Comparison of ENCODE assay signal across 24 cellular contexts in the genomic region with DNA sequence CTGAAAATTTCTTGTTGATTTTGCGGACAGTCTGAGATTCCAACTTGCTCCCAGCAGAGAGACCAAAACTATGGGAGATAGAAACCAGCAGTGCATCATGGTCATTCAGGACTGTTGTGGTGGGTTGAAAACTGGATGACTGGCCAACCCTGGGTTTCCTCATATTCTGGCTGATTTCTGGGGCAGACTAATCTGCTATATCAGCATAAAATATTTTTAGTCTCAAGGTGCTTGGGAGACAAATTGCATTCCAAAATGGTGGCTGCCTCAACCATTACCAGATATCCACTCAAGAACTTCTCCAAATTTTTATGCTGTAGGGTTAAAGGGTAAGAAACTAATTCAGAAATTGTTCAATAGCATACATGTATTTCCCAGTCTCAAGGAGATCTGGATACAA.
DNase-seq lines count a peak whose midpoint lies in the region; ATAC-seq, FAIRE-seq and TF ChIP-seq lines count a peak whose summit lies in the region.
"Had no signal": no experiment of that assay in that cellular context is flagged by ENCODE, and none has a peak within 500 bp of the region (broad histone marks: within the 10 kb centered on the region; RNA-seq: fewer than 3 reads in every experiment).

No MANE protein-coding gene starts in this region.

- TF ChIP-seq RAD21 in A549 (conservative IDR thresholded peaks at IDR 0.05 in 1 of 2, IDR thresholded peaks at IDR 0.05 in 1 of 2) (no peak), K562 (CRISPR knock-in tag; conservative IDR thresholded peaks at IDR 0.05 in 1 of 2, IDR thresholded peaks at IDR 0.05 in 1 of 2) (no peak)

- FAIRE-seq in A549 (lab: Jason Lieb, UNC) (no peak), D721Med (lab: Jason Lieb, UNC) (peak; percentile 58), K562 (lab: Jason Lieb, UNC) (no peak)
- FAIRE-seq: GM12878, GM12892, GM18507 had no signal

- H4K20me1 ChIP-seq in K562 (replicated peaks; ENCODE audit: control insufficient read depth, insufficient read depth, low read length) = no peaks in the 10 kb centered on the region
- H4K20me1 ChIP-seq: BLaER1 treated with 17β-estradiol and CSF1 and Interleukin-3, amounts not matched to agents 10 nM and 100 nM had no signal

- in situ Hi-C loops in K562 (cut with MboI) = no loop called here

- TF ChIP-seq EP300 in A549 (IDR thresholded peaks at IDR 0.05) = no peak
- TF ChIP-seq EP300 in K562 (IDR thresholded peaks at IDR 0.05; ENCODE audit: low read length) = no peak

- H2AK5ac ChIP-seq in neuronal stem cell (ENCODE audit: low read depth, low read length) = no peak overlapping the region

- no peak overlapping the region for H3K4me3 ChIP-seq in A549
- no peak overlapping the region for H3K4me3 ChIP-seq in K562
- H3K4me3 ChIP-seq in neuronal stem cell (ENCODE audit: low read length in 2 of 2) = no peak overlapping the region
- H3K4me3 ChIP-seq: BLaER1 treated with 17β-estradiol and CSF1 and Interleukin-3, amounts not matched to agents 10 nM and 100 nM; GM12878 had no signal

- H3K27ac ChIP-seq in A549 (no peak overlapping the region), K562 (ENCODE audit: extremely low read depth, low read depth, low read length) (no peak overlapping the region), neuronal stem cell (replicated peaks; ENCODE audit: low read length) (no peak overlapping the region)
- H3K27ac ChIP-seq: BLaER1 treated with 17β-estradiol and CSF1 and Interleukin-3, amounts not matched to agents 10 nM and 100 nM; C4-2B had no signal

- TF ChIP-seq POLR2A in A549 (IDR thresholded peaks at IDR 0.05; ENCODE audit: low read length) (no peak), K562 (conservative IDR thresholded peaks at IDR 0.05) (no peak)

- H3K79me1 ChIP-seq in neuronal stem cell (ENCODE audit: low read depth, low read length) = no peaks in the 10 kb centered on the region

- 92% methylated on average over 1 of the region's 1 CpG for WGBS in A549 (ENCODE audit: missing lambda C conversion rate)
- 0% methylated on average over 1 of the region's 1 CpG for WGBS in K562 (ENCODE audit: insufficient coverage, low coverage, missing lambda C conversion rate)
- no CpG with 5 or more reads among the region's 1 CpG for WGBS in neuronal stem cell (ENCODE audit: extremely low coverage in 2 of 2, insufficient read length in 2 of 2, insufficient replicate concordance in 1 of 2), 2 donors

- H3K18ac ChIP-seq in neuronal stem cell (ENCODE audit: low read length) = no peak overlapping the region

- H3K79me2 ChIP-seq in K562 (ENCODE audit: control insufficient read depth, insufficient read depth, low read length) = no peaks in the 10 kb centered on the region

- H3K23ac ChIP-seq in neuronal stem cell (ENCODE audit: low read depth, low read length, poor library complexity) = no peak overlapping the region

- no peak overlapping the region for H2BK5ac ChIP-seq in neuronal stem cell (ENCODE audit: low read length)

- H3K9me3 ChIP-seq in A549 (no peaks in the 10 kb centered on the region), K562 (replicated peaks; ENCODE audit: control insufficient read depth, insufficient read depth, low read depth, low read length) (no peaks in the 10 kb centered on the region), neuronal stem cell (replicated peaks in 1 of 2; ENCODE audit: control insufficient read depth in 2 of 2, insufficient read depth in 1 of 2, low read depth in 1 of 2, low read length in 2 of 2) (no peaks in the 10 kb centered on the region)
- H3K9me3 ChIP-seq: BLaER1 treated with 17β-estradiol and CSF1 and Interleukin-3, amounts not matched to agents 10 nM and 100 nM; Caco-2 had no signal

- H3K4me1 ChIP-seq in A549 (no peaks in the 10 kb centered on the region), K562 (replicated peaks in 1 of 2; ENCODE audit: control insufficient read depth in 2 of 2, insufficient read depth in 2 of 2, low read length in 2 of 2) (no peaks in the 10 kb centered on the region), neuronal stem cell (ENCODE audit: control insufficient read depth in 2 of 2, insufficient read depth in 1 of 2, low read depth in 1 of 2, low read length in 2 of 2) (peaks cover 0 to 3% of the 10 kb centered on the region in 2 donors)
- H3K4me1 ChIP-seq: BLaER1 treated with 17β-estradiol and CSF1 and Interleukin-3, amounts not matched to agents 10 nM and 100 nM; Caco-2 had no signal

- CTCF ChIA-PET in A549 (lab: Yijun Ruan, JAX) (no interaction called here), K562 (lab: Yijun Ruan, JAX; ENCODE audit: low intra/inter-chr PET ratio) (no interaction called here)

- H3K27me3 ChIP-seq in K562 (ENCODE audit: control insufficient read depth in 2 of 2, insufficient read depth in 2 of 2, low read length in 2 of 2) (no peaks in the 10 kb centered on the region), neuronal stem cell (ENCODE audit: control insufficient read depth in 3 of 3, insufficient read depth in 3 of 3, low read depth in 1 of 3, low read length in 3 of 3) (no peaks in the 10 kb centered on the region)
- H3K27me3 ChIP-seq: BLaER1 treated with 17β-estradiol and CSF1 and Interleukin-3, amounts not matched to agents 10 nM and 100 nM had no signal

- H3K9ac ChIP-seq in K562 (ENCODE audit: insufficient read depth in 1 of 2, low read depth in 2 of 2, low read length in 2 of 2) (no peak overlapping the region), neuronal stem cell (ENCODE audit: low read depth, low read length, poor library complexity) (no peak overlapping the region)
- H3K9ac ChIP-seq: BLaER1 treated with 17β-estradiol and CSF1 and Interleukin-3, amounts not matched to agents 10 nM and 100 nM had no signal

- H4K8ac ChIP-seq in neuronal stem cell (ENCODE audit: low read depth, low read length) = no peak overlapping the region

- no peak for DNase-seq in A549 (ENCODE audit: low read depth in 1 of 2, low spot score in 1 of 2)
- no peak for DNase-seq in D721Med (ENCODE audit: insufficient read length, low spot score)
- DNase-seq in K562 (ENCODE audit: extremely low read depth in 1 of 4, low spot score in 3 of 4) = no peak
- no peak for DNase-seq in neuronal stem cell (ENCODE audit: low spot score)
- DNase-seq in activated effector memory CD4-positive, alpha-beta T cell treated with anti-CD3 and anti-CD28 coated beads, Interleukin-2, amount 50 U/mL, for 16 hours = no peak
- DNase-seq: 8988T; AML-193; Caco-2; Calu3; CD4-positive, alpha-beta T cell; CD8-positive, alpha-beta T cell; DMS 273 treated with DMSO at 0.1 percent for 48 hours; DMS153; DMS53; DMS79; DND-41; EL; GDM1 had no signal

- H4K91ac ChIP-seq in neuronal stem cell (ENCODE audit: low read depth, low read length, poor library complexity) = no peak overlapping the region

- H3K36me3 ChIP-seq in K562 (ENCODE audit: control insufficient read depth, insufficient read depth, low read length) = no peaks in the 10 kb centered on the region
- no peaks in the 10 kb centered on the region for H3K36me3 ChIP-seq in neuronal stem cell (replicated peaks in 1 of 2; ENCODE audit: control insufficient read depth in 2 of 2, insufficient read depth in 2 of 2, low read length in 2 of 2)
- H3K36me3 ChIP-seq: BLaER1 treated with 17β-estradiol and CSF1 and Interleukin-3, amounts not matched to agents 10 nM and 100 nM had no signal

- H2BK15ac ChIP-seq in neuronal stem cell (ENCODE audit: low read length) = no peak overlapping the region

- no peak overlapping the region for H3K14ac ChIP-seq in neuronal stem cell (ENCODE audit: low read length)

- BruUV-seq in K562 (replicated peaks; lab: Mats Ljungman, UMichigan) = no TSS peak

- intact Hi-C loops in K562 (cut with micrococcal nuclease) = no loop called here

- ATAC-seq in A549 (no peak), K562 (no peak), HG02642 (IDR thresholded peaks at IDR 0.05; ENCODE audit: poor library complexity, unreplicated experiment) (no peak)
- ATAC-seq: CD8-positive, alpha-beta T cell; GM12878 had no signal

- POLR2A ChIA-PET in A549 (lab: Yijun Ruan, JAX) (no interaction called here), K562 (lab: Yijun Ruan, JAX) (no interaction called here)

- H3K4ac ChIP-seq in neuronal stem cell (ENCODE audit: low read length) = no peak overlapping the region

- TF ChIP-seq CTCF in A549 (IDR thresholded peaks at IDR 0.05) (no peak), D721Med (IDR thresholded peaks at IDR 0.05; ENCODE audit: insufficient read depth, missing control alignments) (no peak), K562 (IDR thresholded peaks at IDR 0.05 in 2 of 3, conservative IDR thresholded peaks at IDR 0.05 in 1 of 3; ENCODE audit: insufficient read depth in 2 of 3, low read depth in 1 of 3, low read length in 3 of 3) (no peak)

- H2AFZ ChIP-seq in K562 (ENCODE audit: low read depth, low read length) = no peak overlapping the region
- H2AFZ ChIP-seq in neuronal stem cell (ENCODE audit: low read length) = no peak overlapping the region

- H2BK12ac ChIP-seq in neuronal stem cell (ENCODE audit: low read length) = no peak overlapping the region

- H2BK120ac ChIP-seq in neuronal stem cell (ENCODE audit: low read depth, low read length) = no peak overlapping the region

- no peak overlapping the region for H3K4me2 ChIP-seq in A549
- H3K4me2 ChIP-seq in K562 (ENCODE audit: insufficient read depth, low read length) = no peak overlapping the region
- no peak overlapping the region for H3K4me2 ChIP-seq in neuronal stem cell (ENCODE audit: insufficient read depth, low read length, poor library complexity, severe bottlenecking)
- H3K4me2 ChIP-seq: BLaER1 treated with 17β-estradiol and CSF1 and Interleukin-3, amounts not matched to agents 10 nM and 100 nM had no signal

- no peaks in the 10 kb centered on the region for H3K9me1 ChIP-seq in K562 (ENCODE audit: control insufficient read depth, insufficient read depth, low read length)

TF ChIP-seq in A549, 52 proteins besides CTCF, POLR2A, EP300 and RAD21:
- TF ChIP-seq MAFK (IDR thresholded peaks at IDR 0.05; ENCODE audit: partially characterized antibody) (peak; percentile 88), BHLHE40 (IDR thresholded peaks at IDR 0.05; ENCODE audit: low read depth, low read length) (no peak)

TF ChIP-seq in K562, 482 proteins besides CTCF, POLR2A, EP300 and RAD21 (continues in another document):
- TF ChIP-seq CREM (IDR thresholded peaks at IDR 0.05; ENCODE audit: low read depth) = no peak
- no peak for TF ChIP-seq BACH1 (tag; IDR thresholded peaks at IDR 0.05)
- TF ChIP-seq ZNF316 (IDR thresholded peaks at IDR 0.05) = peak; percentile 61
- no peak for TF ChIP-seq ZNF639 (CRISPR knock-in tag; conservative IDR thresholded peaks at IDR 0.05 in 1 of 2, IDR thresholded peaks at IDR 0.05 in 1 of 2)
- TF ChIP-seq MAFG (tag; conservative IDR thresholded peaks at IDR 0.05) = peak; percentile 43; the same call in 1 of the 2 replicates
- TF ChIP-seq MAFK (IDR thresholded peaks at IDR 0.05; ENCODE audit: low read length) = peak; percentile 71

Comparison
In these comparisons a context has a peak if more than half of its experiments do, and no peak if none do; other contexts are left out.
1. Of the 35 proteins assayed by ChIP-seq in both K562 and A549: peak only in K562: none; only in A549: none; in both: MAFK; in neither: 34.